In the genomic region with DNA sequence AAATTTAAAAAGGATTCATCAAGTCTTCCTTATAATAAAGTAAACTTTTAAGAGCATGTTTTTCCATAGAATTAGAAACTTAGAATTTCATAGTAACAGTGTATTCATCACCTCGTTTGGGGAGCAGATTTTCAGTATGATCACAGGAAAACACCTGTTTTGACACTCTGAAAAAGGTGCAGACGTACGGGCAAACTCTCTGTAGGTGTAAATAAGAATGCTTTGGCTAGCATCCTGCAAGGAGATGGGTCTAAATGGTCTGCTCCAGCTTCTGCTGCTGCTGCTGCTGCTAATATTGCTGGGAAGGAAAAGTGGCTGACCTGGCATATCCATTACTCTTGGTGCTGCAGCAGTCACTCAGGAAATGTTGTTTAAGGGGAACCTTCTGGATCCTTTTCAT, we compare ENCODE assay signal across 17 cellular contexts.
DNase-seq lines count a peak whose midpoint lies in the region; ATAC-seq and TF ChIP-seq lines count a peak whose summit lies in the region.
"Had no signal": no experiment of that assay in that cellular context is flagged by ENCODE, and none has a peak within 500 bp of the region (broad histone marks: within the 10 kb centered on the region; RNA-seq: fewer than 3 reads in every experiment).

No MANE protein-coding gene starts in this region.

- peaks cover 19% of the 10 kb centered on the region for H3K36me3 Mint-ChIP-seq in activated naive CD4-positive, alpha-beta T cell treated with anti-CD3 and anti-CD28 coated beads, Interleukin-2, amount 50 U/mL, for 24 hours
- H3K36me3 Mint-ChIP-seq in effector memory CD8-positive, alpha-beta T cell (ENCODE audit: insufficient read depth): peaks cover 69% of the 10 kb centered on the region

- peak overlapping the region; percentile 76 for H3K27ac Mint-ChIP-seq in activated naive CD4-positive, alpha-beta T cell treated with anti-CD3 and anti-CD28 coated beads, Interleukin-2, amount 50 U/mL, for 24 hours
- H3K27ac Mint-ChIP-seq in effector memory CD8-positive, alpha-beta T cell: peak overlapping the region; percentile 51 to 78

- H3K4me1 ChIP-seq in thoracic aorta (ENCODE audit: control insufficient read depth in 1 of 2, low read depth in 2 of 2): peaks cover 55 to 96% of the 10 kb centered on the region in 2 donors
- H3K4me1 ChIP-seq: breast epithelium had no signal

- no peaks in the 10 kb centered on the region for H3K27me3 Mint-ChIP-seq in activated naive CD4-positive, alpha-beta T cell treated with anti-CD3 and anti-CD28 coated beads, Interleukin-2, amount 50 U/mL, for 24 hours
- no peaks in the 10 kb centered on the region for H3K27me3 Mint-ChIP-seq in effector memory CD8-positive, alpha-beta T cell

- no peak overlapping the region for H3K4me3 ChIP-seq in thoracic aorta
- H3K4me3 ChIP-seq: breast epithelium, smooth muscle cell had no signal

- ATAC-seq in effector memory CD8-positive, alpha-beta T cell (replicated peaks): peak; percentile 16
- no peak for ATAC-seq in thoracic aorta (ENCODE audit: insufficient number of reproducible peaks, low FRiP score, low read depth)

- no peaks in the 10 kb centered on the region for H3K36me3 ChIP-seq in thoracic aorta
- H3K36me3 ChIP-seq: breast epithelium had no signal

- no peak for DNase-seq in activated naive CD4-positive, alpha-beta T cell treated with Interleukin-2 at 50 U/mL for 16 hours
- DNase-seq in RPMI8226 (peak; percentile 83), thoracic aorta (ENCODE audit: low spot score) (no peak), NCI-H1417 treated with DMSO at 0.1 percent for 48 hours (lab: John Stamatoyannopoulos, UW) (no peak), GM10266 (ENCODE audit: extremely low spot score) (no peak)
- DNase-seq in effector memory CD8-positive, alpha-beta T cell: no peak
- DNase-seq in stimulated activated CD4-positive, alpha-beta T cell treated with anti-CD3 and anti-CD28 coated beads, Interleukin-2, amount 100 ng/mL, for 48 hours: no peak
- DNase-seq: activated CD4-positive, alpha-beta T cell treated with anti-CD3 and anti-CD28 coated beads for 4 hours; activated effector memory CD4-positive, alpha-beta T cell treated with anti-CD3 and anti-CD28 coated beads, Interleukin-2, amount 50 U/mL, for 16 hours; Kasumi-1; kidney; NCI-H146; NCI-H226; SIG-M5 had no signal

- no peaks in the 10 kb centered on the region for H3K27me3 ChIP-seq in thoracic aorta (replicated peaks; ENCODE audit: insufficient read depth)
- H3K27me3 ChIP-seq: breast epithelium had no signal

- H3K9me3 ChIP-seq in thoracic aorta: no peaks in the 10 kb centered on the region
- H3K9me3 ChIP-seq: breast epithelium had no signal

- peak overlapping the region; percentile 39 for H3K4me3 Mint-ChIP-seq in activated naive CD4-positive, alpha-beta T cell treated with anti-CD3 and anti-CD28 coated beads, Interleukin-2, amount 50 U/mL, for 24 hours
- peak overlapping the region in 1 of 2 donors; percentile 9 for H3K4me3 Mint-ChIP-seq in effector memory CD8-positive, alpha-beta T cell

- no peak for TF ChIP-seq CTCF in thoracic aorta (IDR thresholded peaks at IDR 0.05)
- TF ChIP-seq CTCF in GM10266 (IDR thresholded peaks at IDR 0.05; ENCODE audit: control insufficient read depth, insufficient read depth, low read depth, missing control alignments): no peak

- peaks cover 89% of the 10 kb centered on the region for H3K4me1 Mint-ChIP-seq in activated naive CD4-positive, alpha-beta T cell treated with anti-CD3 and anti-CD28 coated beads, Interleukin-2, amount 50 U/mL, for 24 hours
- peaks cover 45 to 80% of the 10 kb centered on the region in 2 donors for H3K4me1 Mint-ChIP-seq in effector memory CD8-positive, alpha-beta T cell (ENCODE audit: low read depth in 2 of 2)

- peaks cover 4% of the 10 kb centered on the region for H3K9me3 Mint-ChIP-seq in activated naive CD4-positive, alpha-beta T cell treated with anti-CD3 and anti-CD28 coated beads, Interleukin-2, amount 50 U/mL, for 24 hours
- no peaks in the 10 kb centered on the region for H3K9me3 Mint-ChIP-seq in effector memory CD8-positive, alpha-beta T cell

- H3K27ac ChIP-seq in thoracic aorta: peak overlapping the region; percentile 24 to 91
- H3K27ac ChIP-seq: breast epithelium had no signal
